In genomic region chr5:38070304-38070703, GRCh38 we compare ENCODE assay signal across 19 cellular contexts.
A peak's percentile ranks its signal among the peaks of the same experiment; 100 is the strongest.
DNase-seq lines count a peak whose midpoint lies in the region; ATAC-seq, FAIRE-seq and TF ChIP-seq lines count a peak whose summit lies in the region.
"Had no signal": no experiment of that assay in that cellular context is flagged by ENCODE, and none has a peak within 500 bp of the region (broad histone marks: within the 10 kb centered on the region; RNA-seq: fewer than 3 reads in every experiment).

No MANE protein-coding gene starts in this region.

- peaks cover 2% of the 10 kb centered on the region for H3K27me3 Mint-ChIP-seq in H9 (ENCODE audit: low read depth)

- no peak for TF ChIP-seq POLR2A in H1 (IDR thresholded peaks at IDR 0.05; ENCODE audit: control extremely low read depth in 1 of 2, low read depth in 2 of 2, low read length in 2 of 2)

- H3K14ac ChIP-seq in H9 (ENCODE audit: insufficient read depth, low read length) (no peak overlapping the region), H1 (ENCODE audit: insufficient read length) (no peak overlapping the region)

- H2BK15ac ChIP-seq in H9 (ENCODE audit: low read depth, low read length) (no peak overlapping the region), H1 (ENCODE audit: low read length) (no peak overlapping the region)

- H4K5ac ChIP-seq in H9 (ENCODE audit: insufficient read length, low read depth, low read length) (peak overlapping the region; percentile 76), H1 (ENCODE audit: insufficient read length, low read depth, low read length) (no peak overlapping the region)

- H4K91ac ChIP-seq in H9 (ENCODE audit: insufficient read length, low read depth, low read length) (no peak overlapping the region), H1 (replicated peaks; ENCODE audit: insufficient read length, low read length) (peak overlapping the region; percentile 23)

- H3K79me1 ChIP-seq in H9 (ENCODE audit: insufficient read depth, low read depth, low read length, poor library complexity, severe bottlenecking) (no peaks in the 10 kb centered on the region), H1 (ENCODE audit: low read depth, low read length) (no peaks in the 10 kb centered on the region)

- H2BK5ac ChIP-seq in H9 (ENCODE audit: insufficient read length, low read length) (no peak overlapping the region), H1 (ENCODE audit: low read depth, low read length) (no peak overlapping the region)

- POLR2A ChIA-PET in H1 (lab: Charles Lee; ENCODE audit: partially characterized antibody): no interaction called here

- no peak overlapping the region for H2BK120ac ChIP-seq in H9 (ENCODE audit: low read depth, low read length, poor library complexity, severe bottlenecking)
- H2BK120ac ChIP-seq in H1 (replicated peaks; ENCODE audit: low read depth, low read length): no peak overlapping the region

- no peak overlapping the region for H3K4me3 Mint-ChIP-seq in H9
- H3K4me3 Mint-ChIP-seq: CD4-positive, alpha-beta memory T cell; GM23338; HFFc6 had no signal

- H4K20me1 ChIP-seq in H9 (ENCODE audit: control insufficient read depth, insufficient read depth, insufficient read length): no peaks in the 10 kb centered on the region
- H4K20me1 ChIP-seq in H1 (replicated peaks in 1 of 2; ENCODE audit: control insufficient read depth in 1 of 2, insufficient read depth in 2 of 2, low read length in 2 of 2): peaks cover 0 to 2% of the 10 kb centered on the region in 2 experiments

- no peak for ATAC-seq in GM19324 (IDR thresholded peaks at IDR 0.05; ENCODE audit: low FRiP score, unreplicated experiment)
- ATAC-seq: GM23338, HCT116 had no signal

- TF ChIP-seq RAD21 in H1 (IDR thresholded peaks at IDR 0.05 in 1 of 2, conservative IDR thresholded peaks at IDR 0.05 in 1 of 2; ENCODE audit: low read depth in 2 of 2, low read length in 2 of 2): no peak

- H3K4me2 ChIP-seq in H9 (ENCODE audit: insufficient read depth, insufficient read length, low read length): no peak overlapping the region
- H3K4me2 ChIP-seq in H1 (ENCODE audit: insufficient read depth in 1 of 2, low read depth in 2 of 2, low read length in 2 of 2): no peak overlapping the region
- H3K4me2 ChIP-seq: GM23338 had no signal

- H3K4me1 Mint-ChIP-seq in H9: no peaks in the 10 kb centered on the region
- H3K4me1 Mint-ChIP-seq: CD4-positive, alpha-beta memory T cell; GM23338 had no signal

- H2AK5ac ChIP-seq in H9 (ENCODE audit: insufficient read length, low read length): no peak overlapping the region
- H2AK5ac ChIP-seq in H1 (ENCODE audit: low read depth, low read length): no peak overlapping the region

- no peak for TF ChIP-seq EP300 in H1 (IDR thresholded peaks at IDR 0.05; ENCODE audit: borderline replicate concordance in 1 of 2, low read depth in 2 of 2, low read length in 2 of 2)

- FAIRE-seq in HTR-8/SVneo (lab: Jason Lieb, UNC) (peak; percentile 97), H1 (lab: Jason Lieb, UNC) (no peak), urothelium cell line (lab: Jason Lieb, UNC) (peak; percentile 98)
- FAIRE-seq: GM19239, H54 had no signal

- no peaks in the 10 kb centered on the region for H3K36me3 Mint-ChIP-seq in H9 (ENCODE audit: insufficient read depth in 1 of 3, low read depth in 3 of 3)
- H3K36me3 Mint-ChIP-seq: CD4-positive, alpha-beta memory T cell had no signal

- TF ChIP-seq CTCF in H9 (conservative IDR thresholded peaks at IDR 0.05): no peak
- no peak for TF ChIP-seq CTCF in H1 (IDR thresholded peaks at IDR 0.05; ENCODE audit: control extremely low read depth in 1 of 3, insufficient read depth in 1 of 3, low read depth in 1 of 3, low read length in 3 of 3)

- H3K36me3 ChIP-seq in H1 (ENCODE audit: control insufficient read depth in 2 of 4, insufficient read depth in 4 of 4, low read length in 3 of 4): no peaks in the 10 kb centered on the region

- no peaks in the 10 kb centered on the region for H3K9me3 Mint-ChIP-seq in H9
- H3K9me3 Mint-ChIP-seq: GM23338, HFFc6 had no signal

- H3K4me1 ChIP-seq in H9 (ENCODE audit: insufficient read depth, low read length): no peaks in the 10 kb centered on the region; the same call in 1 of the 2 replicates
- no peaks in the 10 kb centered on the region for H3K4me1 ChIP-seq in H1 (replicated peaks in 1 of 4; ENCODE audit: control insufficient read depth in 3 of 4, insufficient read depth in 4 of 4, low read length in 3 of 4)

- H2BK20ac ChIP-seq in H9 (ENCODE audit: low read depth, low read length, poor library complexity, severe bottlenecking) (no peak overlapping the region), H1 (ENCODE audit: low read length) (no peak overlapping the region)

- H3K27ac Mint-ChIP-seq in H9: 0 out of 7 replicates have a peak overlapping the region, but pooled peaks of 1 of the 3 experiments have one; percentile 17
- H3K27ac Mint-ChIP-seq: CD4-positive, alpha-beta memory T cell; GM23338; HFFc6 had no signal

- H3K9ac ChIP-seq in H9 (ENCODE audit: extremely low read depth, insufficient read length, low read length) (no peak overlapping the region), H1 (replicated peaks in 1 of 4; ENCODE audit: extremely low read depth in 1 of 4, low read depth in 3 of 4, low read length in 3 of 4) (0 out of 7 replicates have a peak overlapping the region, but pooled peaks of 1 of the 4 experiments have one; percentile 11)

- no peaks in the 10 kb centered on the region for H3K27me3 ChIP-seq in H9 (ENCODE audit: insufficient read depth, low read length)
- H3K27me3 ChIP-seq in H1 (replicated peaks in 1 of 4; ENCODE audit: control insufficient read depth in 3 of 4, extremely low read depth in 1 of 4, insufficient read depth in 3 of 4, low read length in 3 of 4): no peaks in the 10 kb centered on the region

- CTCF ChIA-PET in H1 (lab: Charles Lee; ENCODE audit: partially characterized antibody): interaction anchor here (2.0 kb wide), 1 partner anchor 11 kb away, joined by 4 read pairs; no protein-coding TSS in a partner anchor

- DNase-seq in H9: no peak
- no peak for DNase-seq in HTR-8/SVneo (ENCODE audit: insufficient read length, low spot score)
- DNase-seq in H1 (ENCODE audit: low read depth in 1 of 2, low spot score in 2 of 2): no peak
- no peak for DNase-seq in urothelium cell line (ENCODE audit: low spot score)
- DNase-seq in NCI-H2196 (lab: John Stamatoyannopoulos, UW; ENCODE audit: unreplicated experiment): no peak
- no peak for DNase-seq in HCEC 1CT
- DNase-seq: C1 segment of cervical spinal cord; Calu3; CD4-positive, alpha-beta memory T cell; COR-L47; DMS53; DMS79 treated with DMSO at 0.1 percent for 48 hours; GF-D8; HFFc6 had no signal

- H2BK12ac ChIP-seq in H9 (ENCODE audit: insufficient read length, low read depth, low read length) (no peak overlapping the region), H1 (ENCODE audit: low read depth, low read length) (no peak overlapping the region)

- H4K8ac ChIP-seq in H9 (replicated peaks; ENCODE audit: insufficient read length, low read depth, low read length) (no peak overlapping the region), H1 (ENCODE audit: extremely low read depth, insufficient read depth, low read length) (no peak overlapping the region)

- H3K23me2 ChIP-seq in H9 (ENCODE audit: insufficient read length, low read depth, low read length, poor library complexity, severe bottlenecking): no peaks in the 10 kb centered on the region
- H3K23me2 ChIP-seq in H1 (ENCODE audit: low read depth, low read length): no peaks in the 10 kb centered on the region; the same call in 1 of the 2 replicates

- H3K18ac ChIP-seq in H9 (ENCODE audit: insufficient read length, low read depth, low read length): peak overlapping the region; percentile 58
- no peak overlapping the region for H3K18ac ChIP-seq in H1 (ENCODE audit: extremely low read depth, low read length)

- no peak overlapping the region for H2AFZ ChIP-seq in H9 (ENCODE audit: low read length)
- H2AFZ ChIP-seq in H1 (ENCODE audit: low read length): no peak overlapping the region

- H3K4me3 ChIP-seq in H1 (ENCODE audit: extremely low read depth in 1 of 4, insufficient read depth in 2 of 4, low read depth in 3 of 4, low read length in 4 of 4): no peak overlapping the region
- H3K4me3 ChIP-seq: GM23338 had no signal

- WGBS in H9 (ENCODE audit: extremely low coverage, insufficient read length, low lambda C conversion rate): no CpG with 5 or more reads among the region's 4 CpGs
- 89% methylated on average over 4 of the region's 4 CpGs; no CpG with 5 or more reads in 1 of the 2 experiments for WGBS in H1 (ENCODE audit: extremely low coverage in 1 of 2, insufficient coverage in 1 of 2, insufficient read length in 1 of 2, insufficient replicate concordance in 2 of 2, low coverage in 1 of 2, low lambda C conversion rate in 2 of 2, missing lambda C conversion rate in 1 of 2), 2 experiments

- no peaks in the 10 kb centered on the region for H3K9me3 ChIP-seq in H9 (ENCODE audit: control insufficient read depth, low read depth, low read length)
- H3K9me3 ChIP-seq in H1 (ENCODE audit: insufficient read depth in 2 of 2, low read depth in 1 of 2, low read length in 1 of 2): no peaks in the 10 kb centered on the region

- H3K4ac ChIP-seq in H9 (ENCODE audit: low read depth, low read length) (no peak overlapping the region), H1 (replicated peaks; ENCODE audit: insufficient read length, low read depth, low read length) (no peak overlapping the region)

- no peak overlapping the region for H3T11ph ChIP-seq in H9 (ENCODE audit: low read length)

- H3K23ac ChIP-seq in H9 (ENCODE audit: insufficient read length, low read depth, low read length): no peak overlapping the region
- no peak overlapping the region for H3K23ac ChIP-seq in H1 (ENCODE audit: insufficient read length)

- H3K56ac ChIP-seq in H9 (ENCODE audit: insufficient read length, low read depth, low read length): no peak overlapping the region
- H3K56ac ChIP-seq in H1 (replicated peaks; ENCODE audit: insufficient read length, low read depth, low read length): no peak overlapping the region

- no peaks in the 10 kb centered on the region for H3K79me2 ChIP-seq in H9 (ENCODE audit: insufficient read depth, low read length)
- H3K79me2 ChIP-seq in H1 (ENCODE audit: control insufficient read depth in 1 of 2, insufficient read depth in 2 of 2, low read length in 2 of 2): no peaks in the 10 kb centered on the region

- H3K27ac ChIP-seq in H9 (ENCODE audit: insufficient read length, low read depth, low read length) (no peak overlapping the region), H1 (ENCODE audit: low read depth, low read length) (no peak overlapping the region)

TF ChIP-seq in H1, 55 proteins besides CTCF, POLR2A, EP300 and RAD21 (continues in another document):
- no peak for TF ChIP-seq EZH2 (IDR thresholded peaks at IDR 0.05; ENCODE audit: low read depth, low read length, severe bottlenecking)
- no peak for TF ChIP-seq SIN3A (conservative IDR thresholded peaks at IDR 0.05 in 1 of 2, IDR thresholded peaks at IDR 0.05 in 1 of 2; ENCODE audit: low read depth in 1 of 2, low read length in 2 of 2)
- no peak for TF ChIP-seq ASH2L (IDR thresholded peaks at IDR 0.05; ENCODE audit: low read length)
- TF ChIP-seq CEBPB (IDR thresholded peaks at IDR 0.05; ENCODE audit: low read depth, low read length): no peak
- TF ChIP-seq MAFK (IDR thresholded peaks at IDR 0.05; ENCODE audit: low read depth, low read length): no peak
- TF ChIP-seq PHF8 (conservative IDR thresholded peaks at IDR 0.05; ENCODE audit: low read depth, low read length): no peak
- TF ChIP-seq RXRA (IDR thresholded peaks at IDR 0.05; ENCODE audit: insufficient read depth, low read depth, low read length): no peak
- no peak for TF ChIP-seq CREB1 (IDR thresholded peaks at IDR 0.05)
